Comparison of ENCODE assay signal across 15 cellular contexts in genomic region chr13:78562237-78562889, GRCh38. TPM values are rescaled to one million over a fixed set of nuclear protein-coding genes. Genes with fewer than 3 reads are reported as not detected.
"Had no signal": no experiment of that assay in that cellular context is flagged by ENCODE, and none has a peak within 500 bp of the region (broad histone marks: within the 10 kb centered on the region; RNA-seq: fewer than 3 reads in every experiment).

No MANE protein-coding gene starts in this region.

- H3K4me1 ChIP-seq: gastrocnemius medialis, heart right ventricle, lower lobe of right lung, upper lobe of right lung had no signal

- H3K36me3 ChIP-seq: gastrocnemius medialis, heart right ventricle, lower lobe of right lung, ovary, thoracic aorta, upper lobe of right lung had no signal

- H3K9me3 ChIP-seq: gastrocnemius medialis, heart right ventricle, lower lobe of right lung, ovary, thoracic aorta, upper lobe of right lung had no signal

- DNase-seq: activated CD4-positive, alpha-beta T cell treated with anti-CD3 and anti-CD28 coated beads for 1 hour; activated CD4-positive, alpha-beta T cell treated with anti-CD3 and anti-CD28 coated beads, Interleukin-2, amount 50 U/mL, for 4 hours; activated naive CD4-positive, alpha-beta T cell; activated T-cell treated with anti-CD3 and anti-CD28 coated beads for 4 hours; anterior cingulate cortex; effector memory CD8-positive, alpha-beta T cell; gastrocnemius medialis; heart right ventricle; lower lobe of right lung; ovary; stimulated activated CD4-positive, alpha-beta T cell treated with anti-CD3 and anti-CD28 coated beads, Interleukin-1b, Interleukin-23, amount 100 ng/mL, for 48 hours; upper lobe of right lung had no signal

- ATAC-seq: effector memory CD8-positive, alpha-beta T cell; gastrocnemius medialis; heart right ventricle; lower lobe of right lung; sciatic nerve; upper lobe of right lung had no signal

- H3K4me3 ChIP-seq: gastrocnemius medialis, heart right ventricle, lower lobe of right lung, ovary, thoracic aorta, upper lobe of right lung had no signal

RNA-seq across cellular contexts. Expression of gene POU4F1, which starts 41.0 kb away (rescaled TPM):
- total RNA-seq: gastrocnemius medialis, lower lobe of right lung, mesothelial cell of epicardium, ovary, sciatic nerve, upper lobe of right lung had no signal
